In genomic region chr1:221726331-221726692, GRCh38 we compare ENCODE assay signal across 8 cellular contexts. TPM values are rescaled to one million over a fixed set of nuclear protein-coding genes. Genes with fewer than 3 reads are reported as not detected.
DNase-seq lines count a peak whose midpoint lies in the region; ATAC-seq and TF ChIP-seq lines count a peak whose summit lies in the region.

No MANE protein-coding gene starts in this region.

- no peak overlapping the region for H2AFZ ChIP-seq in smooth muscle cell (ENCODE audit: low read depth)

- H3K9ac ChIP-seq in smooth muscle cell (ENCODE audit: low read depth) = no peak overlapping the region

- peaks cover 48% of the 10 kb centered on the region for H3F3A ChIP-seq in smooth muscle cell (ENCODE audit: low read depth)

- intact Hi-C loops in activated CD4-positive, alpha-beta T cell treated with anti-CD3 and anti-CD28 coated beads for 36 hours (cut with DNase I, micrococcal nuclease) = loop anchor here (1.0 to 5.0 kb wide), 4 partner anchors 14 to 986 kb away; partner anchors contain the start of genes DUSP10 (in 2 of the 2), AIDA (in 1 of the 2) and BROX (in 1 of the 2)

- H3K27me3 ChIP-seq in smooth muscle cell (ENCODE audit: low read depth) = no peaks in the 10 kb centered on the region

- CTCF ChIA-PET in activated CD4-positive, alpha-beta T cell treated with anti-CD3 and anti-CD28 coated beads for 36 hours (lab: Charles Lee) = interaction anchor here (0.8 to 1.7 kb wide), 4 partner anchors 11 to 15 kb away, joined by 3 to 4 read pairs (median 4); no protein-coding TSS in a partner anchor
- CTCF ChIA-PET in activated CD8-positive, alpha-beta T cell treated with anti-CD3 and anti-CD28 coated beads, Interleukin-2, amount 10 ng/mL, durations not matched to agents 7 days and 5 days (lab: Charles Lee) = interaction anchor here (2.1 to 3.3 kb wide), 3 partner anchors 13 to 17 kb away, joined by 7 to 21 read pairs (median 14); partner anchors contain the start of gene DUSP10

- peak overlapping the region; percentile 72 for H3K4me2 ChIP-seq in smooth muscle cell

- TF ChIP-seq CTCF in smooth muscle cell (IDR thresholded peaks at IDR 0.05; ENCODE audit: borderline replicate concordance, insufficient read depth, poor library complexity, severe bottlenecking) = no peak

- POLR2A ChIA-PET in activated CD4-positive, alpha-beta T cell treated with anti-CD3 and anti-CD28 coated beads for 36 hours (lab: Charles Lee) = interaction anchor here (1.0 to 1.7 kb wide), 3 partner anchors 14 to 18 kb away, joined by 3 to 10 read pairs (median 3); no protein-coding TSS in a partner anchor
- POLR2A ChIA-PET in activated CD8-positive, alpha-beta T cell treated with anti-CD3 and anti-CD28 coated beads, Interleukin-2, amount 10 ng/mL, durations not matched to agents 7 days and 5 days (lab: Charles Lee) = interaction anchor here (1.5 to 6.8 kb wide), 3 partner anchors 11 to 15 kb away, joined by 4 to 56 read pairs (median 21); partner anchors contain the start of gene DUSP10

- no peak for DNase-seq in activated CD4-positive, alpha-beta T cell treated with anti-CD3 and anti-CD28 coated beads for 36 hours
- DNase-seq in activated CD4-positive, alpha-beta T cell treated with anti-CD3 and anti-CD28 coated beads, Interleukin-2, amount 50 U/mL, for 4 hours = no peak
- no peak for DNase-seq in activated CD8-positive, alpha-beta T cell treated with anti-CD3 and anti-CD28 coated beads, Interleukin-2, amount 10 ng/mL, durations not matched to agents 7 days and 5 days
- DNase-seq in smooth muscle cell (lab: John Stamatoyannopoulos, UW; ENCODE audit: unreplicated experiment) = no peak
- DNase-seq in NCI-H2029 treated with DMSO at 0.1 percent for 48 hours (lab: John Stamatoyannopoulos, UW) = no peak
- DNase-seq in NCI-H1417 treated with DMSO at 0.1 percent for 48 hours (lab: John Stamatoyannopoulos, UW) = no peak
- DNase-seq in islet precursor cell = no peak

- peak overlapping the region; percentile 39 for H3K4me3 Mint-ChIP-seq in activated CD4-positive, alpha-beta T cell treated with anti-CD3 and anti-CD28 coated beads for 36 hours
- peak overlapping the region; percentile 52 for H3K4me3 Mint-ChIP-seq in activated CD8-positive, alpha-beta T cell treated with anti-CD3 and anti-CD28 coated beads, Interleukin-2, amount 10 ng/mL, durations not matched to agents 7 days and 5 days

- H3K4me3 ChIP-seq in smooth muscle cell = no peak overlapping the region

- peaks cover 54% of the 10 kb centered on the region for H4K20me1 ChIP-seq in smooth muscle cell (ENCODE audit: low read depth)

- peak; percentile 86 for ATAC-seq in activated CD4-positive, alpha-beta T cell treated with anti-CD3 and anti-CD28 coated beads for 36 hours
- ATAC-seq in HG02852 (IDR thresholded peaks at IDR 0.05; ENCODE audit: unreplicated experiment) = peak; percentile 58
- ATAC-seq in activated CD8-positive, alpha-beta T cell treated with anti-CD3 and anti-CD28 coated beads, Interleukin-2, amount 10 ng/mL, durations not matched to agents 7 days and 5 days = peak; percentile 61

- H3K27ac ChIP-seq in smooth muscle cell (ENCODE audit: low read depth) = peak overlapping the region; percentile 99

- peaks cover 76% of the 10 kb centered on the region for H3K4me1 Mint-ChIP-seq in activated CD4-positive, alpha-beta T cell treated with anti-CD3 and anti-CD28 coated beads for 36 hours
- H3K4me1 Mint-ChIP-seq in activated CD8-positive, alpha-beta T cell treated with anti-CD3 and anti-CD28 coated beads, Interleukin-2, amount 10 ng/mL, durations not matched to agents 7 days and 5 days (ENCODE audit: low read depth) = peaks cover 72% of the 10 kb centered on the region

- peaks cover 83% of the 10 kb centered on the region for H3K79me2 ChIP-seq in smooth muscle cell (ENCODE audit: low read depth)

- peaks cover 39% of the 10 kb centered on the region for H3K36me3 Mint-ChIP-seq in activated CD4-positive, alpha-beta T cell treated with anti-CD3 and anti-CD28 coated beads for 36 hours (ENCODE audit: low read depth)
- peaks cover 74% of the 10 kb centered on the region for H3K36me3 Mint-ChIP-seq in activated CD8-positive, alpha-beta T cell treated with anti-CD3 and anti-CD28 coated beads, Interleukin-2, amount 10 ng/mL, durations not matched to agents 7 days and 5 days (ENCODE audit: low read depth)

- peaks cover 9% of the 10 kb centered on the region for H3K9me3 Mint-ChIP-seq in activated CD4-positive, alpha-beta T cell treated with anti-CD3 and anti-CD28 coated beads for 36 hours (ENCODE audit: low read depth)
- peaks cover 16% of the 10 kb centered on the region for H3K9me3 Mint-ChIP-seq in activated CD8-positive, alpha-beta T cell treated with anti-CD3 and anti-CD28 coated beads, Interleukin-2, amount 10 ng/mL, durations not matched to agents 7 days and 5 days (ENCODE audit: insufficient read depth)

- H3K27ac Mint-ChIP-seq in activated CD4-positive, alpha-beta T cell treated with anti-CD3 and anti-CD28 coated beads for 36 hours = peak overlapping the region; percentile 94
- H3K27ac Mint-ChIP-seq in activated CD8-positive, alpha-beta T cell treated with anti-CD3 and anti-CD28 coated beads, Interleukin-2, amount 10 ng/mL, durations not matched to agents 7 days and 5 days = peak overlapping the region; percentile 59

- no peaks in the 10 kb centered on the region for H3K36me3 ChIP-seq in smooth muscle cell (ENCODE audit: low read depth)

- no peaks in the 10 kb centered on the region for H3K9me3 ChIP-seq in smooth muscle cell (replicated peaks; ENCODE audit: low read depth)

- H3K4me1 ChIP-seq in smooth muscle cell (ENCODE audit: low read depth) = peaks cover 11% of the 10 kb centered on the region

- H3K27me3 Mint-ChIP-seq in activated CD4-positive, alpha-beta T cell treated with anti-CD3 and anti-CD28 coated beads for 36 hours = no peaks in the 10 kb centered on the region
- no peaks in the 10 kb centered on the region for H3K27me3 Mint-ChIP-seq in activated CD8-positive, alpha-beta T cell treated with anti-CD3 and anti-CD28 coated beads, Interleukin-2, amount 10 ng/mL, durations not matched to agents 7 days and 5 days (ENCODE audit: low read depth)

- WGBS in smooth muscle cell (ENCODE audit: low lambda C conversion rate) = 100% methylated on average over 1 of the region's 1 CpG

RNA-seq across cellular contexts. Expression of gene DUSP10, which starts 15.6 kb away (rescaled TPM):
- 1 to 10 TPM; 7.3 to 9.2 TPM for total RNA-seq in activated CD4-positive, alpha-beta T cell treated with anti-CD3 and anti-CD28 coated beads for 36 hours
- 10 to 100 TPM; 12.1 to 13.0 TPM for total RNA-seq in activated CD8-positive, alpha-beta T cell treated with anti-CD3 and anti-CD28 coated beads, Interleukin-2, amount 10 ng/mL, durations not matched to agents 7 days and 5 days
- total RNA-seq in smooth muscle cell = 78.2 and 104 TPM in 2 replicates
- 49.7 and 56.8 TPM in 2 replicates for polyA plus RNA-seq in smooth muscle cell
